In genomic region chr4:40702800-40703151, GRCh38 we compare ENCODE assay signal across 17 cellular contexts. TPM values are rescaled to one million over a fixed set of nuclear protein-coding genes. Genes with fewer than 3 reads are reported as not detected.
A peak's percentile ranks its signal among the peaks of the same experiment; 100 is the strongest.
DNase-seq lines count a peak whose midpoint lies in the region; ATAC-seq, FAIRE-seq and TF ChIP-seq lines count a peak whose summit lies in the region.
"Had no signal": no experiment of that assay in that cellular context is flagged by ENCODE, and none has a peak within 500 bp of the region (broad histone marks: within the 10 kb centered on the region; RNA-seq: fewer than 3 reads in every experiment).

No MANE protein-coding gene starts in this region.

- no TSS peak for BruUV-seq in K562 (replicated peaks; lab: Mats Ljungman, UMichigan)

- 3% methylated on average over 2 of the region's 2 CpGs for WGBS in K562 (ENCODE audit: insufficient coverage, low coverage, missing lambda C conversion rate)

- no peaks in the 10 kb centered on the region for H3K9me3 ChIP-seq in K562 (replicated peaks; ENCODE audit: control insufficient read depth, insufficient read depth, low read depth, low read length)
- H3K9me3 ChIP-seq: SJSA1 had no signal

- no peak overlapping the region for H3K4me3 ChIP-seq in GM12865 (ENCODE audit: low read depth, low read length)
- H3K4me3 ChIP-seq in K562 = no peak overlapping the region
- H3K4me3 ChIP-seq: SJSA1 had no signal

- intact Hi-C loops in K562 (cut with micrococcal nuclease) = no loop called here

- DNase-seq in GM12865 (ENCODE audit: low read depth) (peak; percentile 21), K562 (ENCODE audit: extremely low read depth in 1 of 4, low spot score in 3 of 4) (no peak), NCI-H1417 (lab: John Stamatoyannopoulos, UW) (no peak), RWPE1 (ENCODE audit: low spot score) (no peak)
- DNase-seq: activated gamma-delta T cell, Karpas-422, kidney, NCI-H1092, NCI-H2171 had no signal

- ATAC-seq in K562 (no peak), GM19351 (IDR thresholded peaks at IDR 0.05; ENCODE audit: unreplicated experiment) (no peak), HG03159 (IDR thresholded peaks at IDR 0.05; ENCODE audit: unreplicated experiment) (no peak)
- ATAC-seq: naive thymus-derived CD4-positive, alpha-beta T cell; sciatic nerve had no signal

- no peaks in the 10 kb centered on the region for H3K9me1 ChIP-seq in K562 (ENCODE audit: control insufficient read depth, insufficient read depth, low read length)

- H3K4me2 ChIP-seq in K562 (ENCODE audit: insufficient read depth, low read length) = no peak overlapping the region

- in situ Hi-C loops in K562 (cut with MboI) = no loop called here

- H3K27ac ChIP-seq in C4-2B (peak overlapping the region; percentile 20; the same call in 1 of the 2 replicates), VCaP (peak overlapping the region; percentile 78), K562 (ENCODE audit: extremely low read depth, low read depth, low read length) (no peak overlapping the region), RWPE1 (no peak overlapping the region)
- H3K27ac ChIP-seq: SJSA1 had no signal

- no peak for FAIRE-seq in K562 (lab: Jason Lieb, UNC)
- FAIRE-seq: kidney had no signal

- TF ChIP-seq RAD21 in K562 (CRISPR knock-in tag; conservative IDR thresholded peaks at IDR 0.05 in 1 of 2, IDR thresholded peaks at IDR 0.05 in 1 of 2) = no peak

- TF ChIP-seq CTCF in C4-2B (conservative IDR thresholded peaks at IDR 0.05) (no peak), GM12865 (IDR thresholded peaks at IDR 0.05; ENCODE audit: insufficient read depth, low read depth, low read length, missing control alignments) (no peak), VCaP (conservative IDR thresholded peaks at IDR 0.05) (no peak), K562 (IDR thresholded peaks at IDR 0.05 in 2 of 3, conservative IDR thresholded peaks at IDR 0.05 in 1 of 3; ENCODE audit: insufficient read depth in 2 of 3, low read depth in 1 of 3, low read length in 3 of 3) (no peak), RWPE1 (conservative IDR thresholded peaks at IDR 0.05; ENCODE audit: low read depth) (no peak)

- no peaks in the 10 kb centered on the region for H3K36me3 ChIP-seq in K562 (ENCODE audit: control insufficient read depth, insufficient read depth, low read length)
- H3K36me3 ChIP-seq: SJSA1 had no signal

- POLR2A ChIA-PET in K562 (lab: Yijun Ruan, JAX) = interaction anchor here (0.6 kb wide), 1 partner anchor 168 kb away, joined by 3 read pairs; no protein-coding TSS in a partner anchor
- POLR2A ChIA-PET in RWPE1 (lab: Yijun Ruan, JAX; ENCODE audit: low non-redundant PET) = interaction anchor here (0.6 kb wide), 1 partner anchor 13 kb away, joined by 5 read pairs; no protein-coding TSS in a partner anchor

- H3K79me2 ChIP-seq in K562 (ENCODE audit: control insufficient read depth, insufficient read depth, low read length) = no peaks in the 10 kb centered on the region

- TF ChIP-seq EP300 in K562 (IDR thresholded peaks at IDR 0.05; ENCODE audit: low read length) = no peak

- H2AFZ ChIP-seq in K562 (ENCODE audit: low read depth, low read length) = no peak overlapping the region

- H3K27me3 ChIP-seq in K562 (ENCODE audit: control insufficient read depth in 2 of 2, insufficient read depth in 2 of 2, low read length in 2 of 2) = peaks cover 4 to 14% of the 10 kb centered on the region in 2 experiments; a peak in 3 of 5 replicates
- H3K27me3 ChIP-seq: SJSA1 had no signal

- no peaks in the 10 kb centered on the region for H3K4me1 ChIP-seq in K562 (replicated peaks in 1 of 2; ENCODE audit: control insufficient read depth in 2 of 2, insufficient read depth in 2 of 2, low read length in 2 of 2)
- H3K4me1 ChIP-seq: SJSA1 had no signal

- H4K20me1 ChIP-seq in K562 (replicated peaks; ENCODE audit: control insufficient read depth, insufficient read depth, low read length) = no peaks in the 10 kb centered on the region

- TF ChIP-seq POLR2A in K562 (conservative IDR thresholded peaks at IDR 0.05) = no peak

- CTCF ChIA-PET in K562 (lab: Yijun Ruan, JAX; ENCODE audit: low intra/inter-chr PET ratio) (no interaction called here), RWPE1 (lab: Yijun Ruan, JAX) (interaction anchor here (0.6 kb wide), 1 partner anchor 279 kb away, joined by 7 read pairs; no protein-coding TSS in a partner anchor)

- no peak overlapping the region for H3K9ac ChIP-seq in K562 (ENCODE audit: insufficient read depth in 1 of 2, low read depth in 2 of 2, low read length in 2 of 2)

TF ChIP-seq in K562, 482 proteins besides CTCF, POLR2A, EP300 and RAD21:
- TF ChIP-seq NFIC (IDR thresholded peaks at IDR 0.05) (peak; percentile 13; the same call in 1 of the 2 replicates), SMARCA4 (IDR thresholded peaks at IDR 0.05) (no peak), ZNF445 (CRISPR knock-in tag; IDR thresholded peaks at IDR 0.05; ENCODE audit: low read depth) (no peak), STAT5A (IDR thresholded peaks at IDR 0.05; ENCODE audit: borderline replicate concordance, low read length) (no peak)

RNA-seq across cellular contexts. Expression of gene NSUN7, which starts 47.0 kb away (rescaled TPM):
- total RNA-seq in K562 (2011; cell fraction: chromatin; rRNA removed; ENCODE audit: low replicate concordance) = not detected in 2 replicates
- total RNA-seq in K562 (2011; cell fraction: nucleolus; rRNA removed) = not detected in 2 replicates
- total RNA-seq in K562 (2011; cell fraction: nucleoplasm; rRNA removed) = not detected in 2 replicates
- total RNA-seq in K562 (2014; rRNA removed) (not detected in 2 replicates), K562 (2014; rRNA removed; fragmentation: Illumina TruSeq; extraction: Trizol) (not detected in 2 replicates), K562 (2015; rRNA removed; fragmentation: Illumina TruSeq; extraction: Trizol) (not detected in 2 replicates), K562 (2021) (not detected in 2 replicates)
- polyA plus RNA-seq in K562 (2011; rRNA removed) (not detected in 2 replicates), K562 (2014; fragmentation: Illumina TruSeq; extraction: Trizol) (not detected in 2 replicates), K562 (2014; fragmentation: Nextera tagmentation; extraction: Ambion mirVana) (not detected), K562 (2014; rRNA removed) (not detected in 2 replicates)
- not detected in 2 replicates for polyA plus RNA-seq in K562 (2011; cell fraction: cytosol; rRNA removed)
- not detected in 2 replicates for polyA plus RNA-seq in K562 (2011; cell fraction: nucleus; rRNA removed)
- polyA plus RNA-seq in K562 (2012) = 0.10 TPM in 1 of 2 replicates, not detected in the other
- not detected in 2 replicates for polyA minus RNA-seq in K562 (2011; rRNA and poly(A)+ RNA removed)
- polyA minus RNA-seq in K562 (2011; cell fraction: cytosol; rRNA and poly(A)+ RNA removed) = not detected in 2 replicates
- not detected in 2 replicates for polyA minus RNA-seq in K562 (2011; cell fraction: nucleus; rRNA and poly(A)+ RNA removed)
- total RNA-seq: HT1080, SJSA1 had no signal
- polyA plus RNA-seq: naive thymus-derived CD4-positive, alpha-beta T cell had no signal

Comparison
In these comparisons a context has a peak if more than half of its experiments do, and no peak if none do; other contexts are left out.
1. H3K27ac ChIP-seq: peak in C4-2B (single experiment) and VCaP (single experiment); none in K562 (single experiment) and RWPE1 (single experiment).